In the genomic region with DNA sequence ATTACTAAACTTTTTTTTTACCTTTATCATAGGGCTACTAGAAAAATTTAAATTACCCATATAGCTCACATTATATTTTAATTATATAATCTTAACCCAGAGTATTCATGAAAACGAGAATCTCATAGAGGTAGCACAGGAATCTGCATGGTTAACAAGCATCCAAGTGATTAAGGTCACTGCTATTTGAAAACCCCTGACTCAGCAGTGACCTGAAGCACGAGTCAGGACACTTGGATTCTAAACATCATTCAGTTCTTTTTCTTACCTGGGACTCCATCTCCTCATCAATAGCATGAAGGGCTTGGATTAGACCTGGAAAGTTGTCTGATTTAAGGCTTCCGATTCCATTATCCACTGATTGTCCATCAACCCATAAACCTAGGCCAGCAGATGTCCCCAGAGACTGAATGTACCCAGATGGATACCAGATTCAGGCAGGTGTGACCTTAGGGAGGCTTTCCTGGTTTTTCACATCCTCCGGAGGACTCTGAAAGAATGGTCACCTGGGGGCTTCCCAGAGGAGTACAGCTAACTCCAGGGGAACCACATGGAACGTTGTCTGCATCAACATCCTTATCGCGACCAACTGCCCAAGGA, we compare ENCODE assay signal across 21 cellular contexts.
DNase-seq lines count a peak whose midpoint lies in the region; ATAC-seq, FAIRE-seq and TF ChIP-seq lines count a peak whose summit lies in the region.
"Had no signal": no experiment of that assay in that cellular context is flagged by ENCODE, and none has a peak within 500 bp of the region (broad histone marks: within the 10 kb centered on the region; RNA-seq: fewer than 3 reads in every experiment).

No MANE protein-coding gene starts in this region.

- 46% methylated on average over 5 of the region's 7 CpGs for WGBS in HepG2 (ENCODE audit: low lambda C conversion rate)
- 44% methylated on average over 2 of the region's 7 CpGs for WGBS in right lobe of liver (ENCODE audit: insufficient coverage, low coverage, low lambda C conversion rate, missing lambda C conversion rate)
- WGBS in H1 (ENCODE audit: extremely low coverage in 1 of 2, insufficient coverage in 1 of 2, insufficient read length in 1 of 2, insufficient replicate concordance in 2 of 2, low coverage in 1 of 2, low lambda C conversion rate in 2 of 2, missing lambda C conversion rate in 1 of 2), 2 experiments = 94% methylated on average over 7 of the region's 7 CpGs; no CpG with 5 or more reads in 1 of the 2 experiments

- no peak overlapping the region for H3K14ac ChIP-seq in H1 (ENCODE audit: insufficient read length)

- H4K8ac ChIP-seq in H1 (ENCODE audit: extremely low read depth, insufficient read depth, low read length) = no peak overlapping the region

- no peak overlapping the region for H3K4me3 Mint-ChIP-seq in activated CD8-positive, alpha-beta T cell treated with anti-CD3 and anti-CD28 coated beads, Interleukin-2, amount 10 ng/mL, durations not matched to agents 7 days and 5 days
- H3K4me3 Mint-ChIP-seq: CD4-positive, alpha-beta T cell had no signal

- no peaks in the 10 kb centered on the region for H3K4me1 Mint-ChIP-seq in activated CD8-positive, alpha-beta T cell treated with anti-CD3 and anti-CD28 coated beads, Interleukin-2, amount 10 ng/mL, durations not matched to agents 7 days and 5 days (ENCODE audit: low read depth)

- no peaks in the 10 kb centered on the region for H3K79me2 ChIP-seq in HepG2 (ENCODE audit: insufficient read depth, low read length)
- no peaks in the 10 kb centered on the region for H3K79me2 ChIP-seq in H1 (ENCODE audit: control insufficient read depth in 1 of 2, insufficient read depth in 2 of 2, low read length in 2 of 2)

- peak; percentile 2 for DNase-seq in DMS53 (lab: John Stamatoyannopoulos, UW)
- DNase-seq in DMS53 treated with DMSO at 0.1 percent for 48 hours (lab: John Stamatoyannopoulos, UW; ENCODE audit: unreplicated experiment) = no peak
- DNase-seq in HepG2 (ENCODE audit: low spot score) = peak; percentile 10
- no peak for DNase-seq in right lobe of liver
- no peak for DNase-seq in H1 (ENCODE audit: low read depth in 1 of 2, low spot score in 2 of 2)
- DNase-seq in H54 (ENCODE audit: insufficient read length, low spot score) = no peak
- no peak for DNase-seq in HuH-7 (ENCODE audit: low spot score)
- DNase-seq in activated CD8-positive, alpha-beta T cell treated with anti-CD3 and anti-CD28 coated beads, Interleukin-2, amount 10 ng/mL, durations not matched to agents 7 days and 5 days = no peak
- DNase-seq: ACHN; CD4-positive, alpha-beta T cell; COR-L47; DMS 273 treated with DMSO at 0.1 percent for 48 hours; NCI-H1105; NCI-H1694 treated with DMSO at 0.1 percent for 48 hours; NCI-H2081 treated with DMSO at 0.1 percent for 48 hours; Peyer's patch had no signal

- CTCF ChIA-PET in HepG2 (lab: Yijun Ruan, JAX; ENCODE audit: low intra/inter-chr PET ratio, low total read pairs) = no interaction called here
- CTCF ChIA-PET in H1 (lab: Charles Lee; ENCODE audit: partially characterized antibody) = interaction anchor here (0.7 kb wide), 1 partner anchor 8 kb away, joined by 3 read pairs; no protein-coding TSS in a partner anchor
- CTCF ChIA-PET in activated CD8-positive, alpha-beta T cell treated with anti-CD3 and anti-CD28 coated beads, Interleukin-2, amount 10 ng/mL, durations not matched to agents 7 days and 5 days (lab: Charles Lee) = no interaction called here

- H3K4me3 ChIP-seq in HepG2 (replicated peaks in 1 of 3; ENCODE audit: insufficient read depth in 1 of 3, low read depth in 2 of 3, low read length in 3 of 3) (no peak overlapping the region), right lobe of liver (no peak overlapping the region), H1 (ENCODE audit: extremely low read depth in 1 of 4, insufficient read depth in 2 of 4, low read depth in 3 of 4, low read length in 4 of 4) (no peak overlapping the region)
- H3K4me3 ChIP-seq: BLaER1, Peyer's patch, SJSA1 had no signal

- H3K23me2 ChIP-seq in H1 (ENCODE audit: low read depth, low read length) = no peaks in the 10 kb centered on the region

- no peak for FAIRE-seq in HepG2 (lab: Jason Lieb, UNC)
- FAIRE-seq in H1 (lab: Jason Lieb, UNC) = no peak
- FAIRE-seq in H54 (lab: Jason Lieb, UNC) = no peak
- FAIRE-seq: GM12891 had no signal

- no peak overlapping the region for H3K9ac ChIP-seq in HepG2 (ENCODE audit: insufficient read depth, low read depth, low read length)
- no peak overlapping the region for H3K9ac ChIP-seq in H1 (replicated peaks in 1 of 4; ENCODE audit: extremely low read depth in 1 of 4, low read depth in 3 of 4, low read length in 3 of 4)
- H3K9ac ChIP-seq: BLaER1, KMS-11 had no signal

- in situ Hi-C loops in HepG2 (cut with HindIII; ENCODE audit: extremely low pct_ligation_motif_present, low pct_unique_long_range_greater_than_20kb) = no loop called here

- H3K9me3 ChIP-seq in HepG2 (ENCODE audit: low read length) = no peaks in the 10 kb centered on the region
- H3K9me3 ChIP-seq in right lobe of liver = no peaks in the 10 kb centered on the region
- no peaks in the 10 kb centered on the region for H3K9me3 ChIP-seq in H1 (ENCODE audit: insufficient read depth in 2 of 2, low read depth in 1 of 2, low read length in 1 of 2)
- H3K9me3 ChIP-seq: Peyer's patch, SJSA1 had no signal

- POLR2A ChIA-PET in HepG2 (lab: Yijun Ruan, JAX) = no interaction called here
- POLR2A ChIA-PET in H1 (lab: Charles Lee; ENCODE audit: partially characterized antibody) = no interaction called here
- POLR2A ChIA-PET in activated CD8-positive, alpha-beta T cell treated with anti-CD3 and anti-CD28 coated beads, Interleukin-2, amount 10 ng/mL, durations not matched to agents 7 days and 5 days (lab: Charles Lee) = no interaction called here

- H3K27ac ChIP-seq in HepG2 (ENCODE audit: extremely low read length, insufficient read depth, low read length) (no peak overlapping the region), right lobe of liver (no peak overlapping the region), H1 (ENCODE audit: low read depth, low read length) (no peak overlapping the region)
- H3K27ac ChIP-seq: 22Rv1, BLaER1, KMS-11, Peyer's patch, SJSA1 had no signal

- no peak for TF ChIP-seq POLR2A in HepG2 (IDR thresholded peaks at IDR 0.05; ENCODE audit: insufficient read depth in 1 of 2, low read depth in 2 of 2, low read length in 2 of 2)
- no peak for TF ChIP-seq POLR2A in right lobe of liver (IDR thresholded peaks at IDR 0.05)
- TF ChIP-seq POLR2A in H1 (IDR thresholded peaks at IDR 0.05; ENCODE audit: control extremely low read depth in 1 of 2, low read depth in 2 of 2, low read length in 2 of 2) = no peak
- TF ChIP-seq POLR2A in H54 (IDR thresholded peaks at IDR 0.05; ENCODE audit: low read depth, low read length) = no peak

- no peak overlapping the region for H2BK5ac ChIP-seq in H1 (ENCODE audit: low read depth, low read length)

- H3K27me3 Mint-ChIP-seq in activated CD8-positive, alpha-beta T cell treated with anti-CD3 and anti-CD28 coated beads, Interleukin-2, amount 10 ng/mL, durations not matched to agents 7 days and 5 days (ENCODE audit: low read depth) = peaks cover 17% of the 10 kb centered on the region

- H4K20me1 ChIP-seq in HepG2 (ENCODE audit: insufficient read depth, low read length) (no peaks in the 10 kb centered on the region), H1 (replicated peaks in 1 of 2; ENCODE audit: control insufficient read depth in 1 of 2, insufficient read depth in 2 of 2, low read length in 2 of 2) (no peaks in the 10 kb centered on the region)
- H4K20me1 ChIP-seq: BLaER1 had no signal

- no peaks in the 10 kb centered on the region for H3K9me3 Mint-ChIP-seq in activated CD8-positive, alpha-beta T cell treated with anti-CD3 and anti-CD28 coated beads, Interleukin-2, amount 10 ng/mL, durations not matched to agents 7 days and 5 days (ENCODE audit: insufficient read depth)
- H3K9me3 Mint-ChIP-seq: CD4-positive, alpha-beta T cell had no signal

- H4K5ac ChIP-seq in H1 (ENCODE audit: insufficient read length, low read depth, low read length) = no peak overlapping the region

- TF ChIP-seq EP300 in HepG2 (IDR thresholded peaks at IDR 0.05; ENCODE audit: low read depth in 2 of 2, low read length in 2 of 2) = no peak
- no peak for TF ChIP-seq EP300 in HepG2 (CRISPR knock-in tag; IDR thresholded peaks at IDR 0.05; ENCODE audit: borderline replicate concordance)
- TF ChIP-seq EP300 in H1 (IDR thresholded peaks at IDR 0.05; ENCODE audit: borderline replicate concordance in 1 of 2, low read depth in 2 of 2, low read length in 2 of 2) = no peak

- no peak overlapping the region for H2AK5ac ChIP-seq in H1 (ENCODE audit: low read depth, low read length)

- H3K4me1 ChIP-seq in HepG2 (ENCODE audit: insufficient read depth, low read length) (peaks cover 10% of the 10 kb centered on the region), right lobe of liver (no peaks in the 10 kb centered on the region), H1 (replicated peaks in 1 of 4; ENCODE audit: control insufficient read depth in 3 of 4, insufficient read depth in 4 of 4, low read length in 3 of 4) (peaks cover 0 to 8% (median 3%) of the 10 kb centered on the region in 4 experiments; a peak in 4 of 7 replicates)
- H3K4me1 ChIP-seq: BLaER1, Peyer's patch, SJSA1 had no signal

- no peak overlapping the region for H2AFZ ChIP-seq in HepG2 (ENCODE audit: low read length)
- H2AFZ ChIP-seq in H1 (ENCODE audit: low read length) = no peak overlapping the region

- H3K27ac Mint-ChIP-seq in activated CD8-positive, alpha-beta T cell treated with anti-CD3 and anti-CD28 coated beads, Interleukin-2, amount 10 ng/mL, durations not matched to agents 7 days and 5 days = no peak overlapping the region
- H3K27ac Mint-ChIP-seq: CD4-positive, alpha-beta T cell had no signal

- H2BK12ac ChIP-seq in H1 (ENCODE audit: low read depth, low read length) = no peak overlapping the region

- H3K4me2 ChIP-seq in HepG2 (ENCODE audit: low read depth, low read length) (no peak overlapping the region), H1 (ENCODE audit: insufficient read depth in 1 of 2, low read depth in 2 of 2, low read length in 2 of 2) (no peak overlapping the region)
- H3K4me2 ChIP-seq: BLaER1, KMS-11 had no signal

- BruUV-seq in HepG2 (replicated peaks; lab: Mats Ljungman, UMichigan) = no TSS peak

- H2BK15ac ChIP-seq in H1 (ENCODE audit: low read length) = no peak overlapping the region

- no peak overlapping the region for H4K91ac ChIP-seq in H1 (replicated peaks; ENCODE audit: insufficient read length, low read length)

- intact Hi-C loops in HepG2 (cut with micrococcal nuclease; ENCODE audit: unreplicated experiment) = loop anchor here (1.0 kb wide), 1 partner anchor 54 kb away; no protein-coding TSS in a partner anchor
- intact Hi-C loops in right lobe of liver (cut with DNase I) = no loop called here

- no peak overlapping the region for H3K18ac ChIP-seq in H1 (ENCODE audit: extremely low read depth, low read length)

- ATAC-seq in HepG2 (no peak), right lobe of liver (no peak)
- ATAC-seq in activated CD8-positive, alpha-beta T cell treated with anti-CD3 and anti-CD28 coated beads, Interleukin-2, amount 10 ng/mL, durations not matched to agents 7 days and 5 days = no peak

- no peak overlapping the region for H2BK120ac ChIP-seq in H1 (replicated peaks; ENCODE audit: low read depth, low read length)

- TF ChIP-seq CTCF in HepG2 (CRISPR knock-in tag; IDR thresholded peaks at IDR 0.05) (peak; percentile 47), right lobe of liver (IDR thresholded peaks at IDR 0.05) (no peak), H1 (IDR thresholded peaks at IDR 0.05; ENCODE audit: control extremely low read depth in 1 of 3, insufficient read depth in 1 of 3, low read depth in 1 of 3, low read length in 3 of 3) (peak in 1 of 3 experiments; percentile 26; a peak in 2 of 4 replicates)

- no peaks in the 10 kb centered on the region for H3K79me1 ChIP-seq in H1 (ENCODE audit: low read depth, low read length)

- H3K36me3 ChIP-seq in HepG2 (replicated peaks in 1 of 2; ENCODE audit: control insufficient read depth in 1 of 2, insufficient read depth in 2 of 2, low read length in 2 of 2) = no peaks in the 10 kb centered on the region
- H3K36me3 ChIP-seq in right lobe of liver = no peaks in the 10 kb centered on the region
- H3K36me3 ChIP-seq in H1 (ENCODE audit: control insufficient read depth in 2 of 4, insufficient read depth in 4 of 4, low read length in 3 of 4) = no peaks in the 10 kb centered on the region
- H3K36me3 ChIP-seq: BLaER1, Peyer's patch, SJSA1 had no signal

- no peaks in the 10 kb centered on the region for H3K27me3 ChIP-seq in HepG2 (ENCODE audit: control insufficient read depth in 1 of 2, insufficient read depth in 2 of 2, low read length in 2 of 2)
- no peaks in the 10 kb centered on the region for H3K27me3 ChIP-seq in right lobe of liver
- no peaks in the 10 kb centered on the region for H3K27me3 ChIP-seq in H1 (replicated peaks in 1 of 4; ENCODE audit: control insufficient read depth in 3 of 4, extremely low read depth in 1 of 4, insufficient read depth in 3 of 4, low read length in 3 of 4)
- H3K27me3 ChIP-seq: BLaER1, Peyer's patch had no signal

- H3K23ac ChIP-seq in H1 (ENCODE audit: insufficient read length) = no peak overlapping the region

- no peak overlapping the region for H3K4ac ChIP-seq in H1 (replicated peaks; ENCODE audit: insufficient read length, low read depth, low read length)

- H3K36me3 Mint-ChIP-seq in activated CD8-positive, alpha-beta T cell treated with anti-CD3 and anti-CD28 coated beads, Interleukin-2, amount 10 ng/mL, durations not matched to agents 7 days and 5 days (ENCODE audit: low read depth) = no peaks in the 10 kb centered on the region

- no peak for TF ChIP-seq RAD21 in HepG2 (CRISPR knock-in tag; IDR thresholded peaks at IDR 0.05)
- TF ChIP-seq RAD21 in H1 (IDR thresholded peaks at IDR 0.05 in 1 of 2, conservative IDR thresholded peaks at IDR 0.05 in 1 of 2; ENCODE audit: low read depth in 2 of 2, low read length in 2 of 2) = peak; percentile 39 to 60

- H2BK20ac ChIP-seq in H1 (ENCODE audit: low read length) = no peak overlapping the region

- H3K56ac ChIP-seq in H1 (replicated peaks; ENCODE audit: insufficient read length, low read depth, low read length) = no peak overlapping the region

Comparison
In these comparisons a context has a peak if more than half of its experiments do, and no peak if none do; other contexts are left out.
1. DNase-seq: peak in DMS53 (single experiment) and HepG2 (single experiment); none in DMS53 treated with DMSO at 0.1 percent for 48 hours (single experiment), right lobe of liver (0 of 3), H1 (0 of 2), H54 (single experiment), HuH-7 (single experiment) and activated CD8-positive, alpha-beta T cell treated with anti-CD3 and anti-CD28 coated beads, Interleukin-2, amount 10 ng/mL, durations not matched to agents 7 days and 5 days (single experiment).